Comparison of ENCODE assay signal across 14 cellular contexts in the genomic region with DNA sequence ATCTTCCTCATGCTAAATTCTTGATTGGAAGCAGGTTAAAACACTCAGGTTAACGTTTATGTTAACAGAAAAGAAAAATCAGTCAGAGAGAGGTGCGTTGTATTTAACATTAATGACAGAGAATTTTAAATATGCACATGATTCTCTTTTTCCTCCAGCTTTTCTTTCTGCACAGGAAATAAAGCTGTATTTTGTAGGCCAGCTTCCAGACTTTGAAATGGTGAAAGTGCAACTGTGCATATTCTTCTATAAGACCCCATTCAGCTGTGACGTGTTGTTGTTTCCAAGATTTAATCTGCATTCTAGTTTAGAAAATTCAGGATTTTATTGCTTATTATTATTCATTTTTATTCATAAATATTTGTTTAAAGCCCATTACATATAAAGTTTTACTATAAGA. TPM values are rescaled to one million over a fixed set of nuclear protein-coding genes. Genes with fewer than 3 reads are reported as not detected.
DNase-seq lines count a peak whose midpoint lies in the region; ATAC-seq, FAIRE-seq and TF ChIP-seq lines count a peak whose summit lies in the region.
"Had no signal": no experiment of that assay in that cellular context is flagged by ENCODE, and none has a peak within 500 bp of the region (broad histone marks: within the 10 kb centered on the region; RNA-seq: fewer than 3 reads in every experiment).

No MANE protein-coding gene starts in this region.

- H3K4me3 ChIP-seq in esophagus muscularis mucosa (peak overlapping the region in 2 of 4 donors; percentile 4 to 24), thoracic aorta (peak overlapping the region; percentile 44), ovary (no peak overlapping the region)

- H3K27ac Mint-ChIP-seq in activated naive CD4-positive, alpha-beta T cell treated with anti-CD3 and anti-CD28 coated beads, Interleukin-2, amount 10 ng/mL, durations not matched to agents 7 days and 5 days = peak overlapping the region; percentile 54

- no peaks in the 10 kb centered on the region for H3K27me3 Mint-ChIP-seq in activated naive CD4-positive, alpha-beta T cell treated with anti-CD3 and anti-CD28 coated beads, Interleukin-2, amount 10 ng/mL, durations not matched to agents 7 days and 5 days

- TF ChIP-seq POLR2A in esophagus muscularis mucosa (IDR thresholded peaks at IDR 0.05; ENCODE audit: low read depth) = no peak
- TF ChIP-seq POLR2A in ovary (IDR thresholded peaks at IDR 0.05) = no peak

- no peaks in the 10 kb centered on the region for H3K36me3 ChIP-seq in esophagus muscularis mucosa
- H3K36me3 ChIP-seq in thoracic aorta = no peaks in the 10 kb centered on the region
- H3K36me3 ChIP-seq in ovary = no peaks in the 10 kb centered on the region

- TF ChIP-seq CTCF in esophagus muscularis mucosa (IDR thresholded peaks at IDR 0.05) = no peak
- TF ChIP-seq CTCF in thoracic aorta (IDR thresholded peaks at IDR 0.05) = no peak
- TF ChIP-seq CTCF in D721Med (IDR thresholded peaks at IDR 0.05; ENCODE audit: insufficient read depth, missing control alignments) = no peak
- TF ChIP-seq CTCF in ovary (IDR thresholded peaks at IDR 0.05) = no peak

- H3K27ac ChIP-seq in esophagus muscularis mucosa (replicated peaks in 1 of 4) (peak overlapping the region; percentile 34 to 98 (median 97)), thoracic aorta (peak overlapping the region; percentile 67 to 97), ovary (no peak overlapping the region)

- H3K27me3 ChIP-seq in esophagus muscularis mucosa (no peaks in the 10 kb centered on the region), thoracic aorta (replicated peaks; ENCODE audit: insufficient read depth) (no peaks in the 10 kb centered on the region), ovary (no peaks in the 10 kb centered on the region)

- H3K4me3 Mint-ChIP-seq in activated naive CD4-positive, alpha-beta T cell treated with anti-CD3 and anti-CD28 coated beads, Interleukin-2, amount 10 ng/mL, durations not matched to agents 7 days and 5 days = peak overlapping the region; percentile 61
- H3K4me3 Mint-ChIP-seq: nephron had no signal

- no peak for DNase-seq in activated naive CD4-positive, alpha-beta T cell treated with anti-CD3 and anti-CD28 coated beads, Interleukin-2, amount 10 ng/mL, durations not matched to agents 7 days and 5 days
- DNase-seq in activated naive CD4-positive, alpha-beta T cell treated with Interleukin-2 at 50 U/mL for 16 hours = no peak
- DNase-seq in RPMI8226 (peak; percentile 69), esophagus muscularis mucosa (ENCODE audit: extremely low spot score) (no peak), thoracic aorta (ENCODE audit: low spot score) (no peak), kidney tubule cell (ENCODE audit: low spot score) (no peak), D721Med (ENCODE audit: insufficient read length, low spot score) (no peak), ovary (no peak)
- DNase-seq: central memory CD4-positive, alpha-beta T cell; HCEC 1CT; NCI-H1436 treated with DMSO at 0.1 percent for 48 hours; NCI-H524 had no signal

- H3K9me3 ChIP-seq in esophagus muscularis mucosa = no peaks in the 10 kb centered on the region
- no peaks in the 10 kb centered on the region for H3K9me3 ChIP-seq in thoracic aorta
- H3K9me3 ChIP-seq in ovary = no peaks in the 10 kb centered on the region

- TF ChIP-seq EP300 in esophagus muscularis mucosa (IDR thresholded peaks at IDR 0.05) = no peak
- TF ChIP-seq EP300 in ovary (IDR thresholded peaks at IDR 0.05) = no peak

- CTCF ChIA-PET in activated naive CD4-positive, alpha-beta T cell treated with anti-CD3 and anti-CD28 coated beads, Interleukin-2, amount 10 ng/mL, durations not matched to agents 7 days and 5 days (lab: Charles Lee) = interaction anchor here (1.1 to 2.5 kb wide), 4 partner anchors 9 to 136 kb away, joined by 3 to 8 read pairs (median 4); no protein-coding TSS in a partner anchor

- ATAC-seq in thoracic aorta (ENCODE audit: insufficient number of reproducible peaks, low FRiP score, low read depth) = no peak

- 35% methylated on average over 3 of the region's 3 CpGs for WGBS in esophagus muscularis mucosa
- 52 to 64% (median 54%) methylated on average over 3 of the region's 3 CpGs for WGBS in ovary, 3 donors

- H3K4me1 ChIP-seq in esophagus muscularis mucosa (peaks cover 92 to 100% (median 99%) of the 10 kb centered on the region in 4 donors), thoracic aorta (ENCODE audit: control insufficient read depth in 1 of 2, low read depth in 2 of 2) (peaks cover 85 to 90% of the 10 kb centered on the region in 2 donors), ovary (ENCODE audit: insufficient read depth) (peaks cover 16% of the 10 kb centered on the region)

- H3K36me3 Mint-ChIP-seq in activated naive CD4-positive, alpha-beta T cell treated with anti-CD3 and anti-CD28 coated beads, Interleukin-2, amount 10 ng/mL, durations not matched to agents 7 days and 5 days = peaks cover 24% of the 10 kb centered on the region

- no peaks in the 10 kb centered on the region for H3K9me3 Mint-ChIP-seq in activated naive CD4-positive, alpha-beta T cell treated with anti-CD3 and anti-CD28 coated beads, Interleukin-2, amount 10 ng/mL, durations not matched to agents 7 days and 5 days
- H3K9me3 Mint-ChIP-seq: nephron had no signal

- FAIRE-seq in D721Med (lab: Jason Lieb, UNC) = no peak
- FAIRE-seq: urothelium cell line had no signal

- peaks cover 78% of the 10 kb centered on the region for H3K4me1 Mint-ChIP-seq in activated naive CD4-positive, alpha-beta T cell treated with anti-CD3 and anti-CD28 coated beads, Interleukin-2, amount 10 ng/mL, durations not matched to agents 7 days and 5 days

- intact Hi-C loops in esophagus muscularis mucosa (cut with DNase I) = loop anchor here (5.0 to 10.0 kb wide), 2 partner anchors 162 to 196 kb away; no protein-coding TSS in a partner anchor
- intact Hi-C loops in ovary (cut with DNase I) = loop anchor here in 1 of 4 donors (2.0 kb wide), 1 partner anchor 36 kb away; no protein-coding TSS in a partner anchor

RNA-seq across cellular contexts. Expression of a gene that starts 11.8 kb away (rescaled TPM):
- total RNA-seq in esophagus muscularis mucosa = 100 to 1,000 TPM; 635 to 868 (median 720) TPM
- 1,000 to 10,000 TPM in 1 of 2 donors, 100 to 1,000 TPM in 1; 783 to 1,062 TPM for total RNA-seq in thoracic aorta
- 100 to 1,000 TPM; 117 to 152 (median 127) TPM for total RNA-seq in ovary
- polyA plus RNA-seq in ovary = 10 to 100 TPM; 39.7 to 66.1 TPM

Comparison
In these comparisons a context has a peak if more than half of its experiments do, and no peak if none do; other contexts are left out.
1. H3K27ac ChIP-seq: peak in esophagus muscularis mucosa (4 of 4) and thoracic aorta (2 of 2); none in ovary (0 of 2).
2. RNA of a gene that starts 11.8 kb away (total RNA-seq): 783 to 1,062 TPM in thoracic aorta and 635 to 868 TPM in esophagus muscularis mucosa; 117 to 152 TPM in ovary; every median in the first group is over 4 times any median in the second.